9 cellular contexts compared by ENCODE assay signal in the genomic region with DNA sequence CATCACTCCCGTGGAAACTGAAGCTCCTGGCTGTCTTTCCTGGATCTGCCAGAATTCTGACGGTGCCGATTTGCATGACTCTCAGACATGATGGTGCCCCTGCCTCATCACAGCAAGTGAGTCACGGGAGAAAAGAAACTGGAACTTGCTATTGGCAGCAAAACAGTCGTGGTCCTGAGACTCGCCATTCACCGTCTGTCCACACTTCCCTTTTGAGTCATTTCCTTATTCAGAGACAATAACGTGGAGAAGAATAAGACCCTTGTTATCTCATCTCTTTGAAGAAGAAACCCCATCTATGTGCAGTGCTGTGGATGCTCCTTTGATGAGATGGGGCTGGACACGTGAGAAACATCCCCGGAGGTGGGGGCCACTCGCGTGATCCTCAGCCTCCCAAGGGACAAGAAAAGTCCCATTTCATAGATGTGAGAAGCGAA. TPM values are rescaled to one million over a fixed set of nuclear protein-coding genes. Genes with fewer than 3 reads are reported as not detected.
A peak's percentile ranks its signal among the peaks of the same experiment; 100 is the strongest.
DNase-seq lines count a peak whose midpoint lies in the region; ATAC-seq and TF ChIP-seq lines count a peak whose summit lies in the region.
"Had no signal": no experiment of that assay in that cellular context is flagged by ENCODE, and none has a peak within 500 bp of the region (broad histone marks: within the 10 kb centered on the region; RNA-seq: fewer than 3 reads in every experiment).

No MANE protein-coding gene starts in this region.

- no peak for TF ChIP-seq EP300 in gastroesophageal sphincter (IDR thresholded peaks at IDR 0.05)

- no peaks in the 10 kb centered on the region for H3K27me3 ChIP-seq in SJSA1 (replicated peaks)
- H3K27me3 ChIP-seq in gastroesophageal sphincter: no peaks in the 10 kb centered on the region

- TF ChIP-seq POLR2A in gastroesophageal sphincter (IDR thresholded peaks at IDR 0.05): no peak

- intact Hi-C loops in activated T-helper 1 cell treated with anti-CD3 and anti-CD28 coated beads, Interleukin-12 subunit alpha, Interleukin-12 subunit beta, Interleukin-2, Interleukin-4 antibody, amounts not matched to agents 30 ng/mL and 10 ng/mL and 1 ng/mL, durations not matched to agents 14 hours and 24 hours and 36 hours (cut with micrococcal nuclease): no loop called here

- TF ChIP-seq CTCF in mesothelial cell of epicardium (IDR thresholded peaks at IDR 0.05; ENCODE audit: unreplicated experiment) (no peak), gastroesophageal sphincter (IDR thresholded peaks at IDR 0.05) (no peak)

- ATAC-seq in HG03039 (IDR thresholded peaks at IDR 0.05; ENCODE audit: unreplicated experiment): peak; percentile 43
- ATAC-seq in gastroesophageal sphincter: no peak

- H3K4me1 Mint-ChIP-seq in mesothelial cell of epicardium: peaks cover 15% of the 10 kb centered on the region
- H3K4me1 Mint-ChIP-seq in activated T-helper 1 cell treated with anti-CD3 and anti-CD28 coated beads, Interleukin-12 subunit alpha, Interleukin-12 subunit beta, Interleukin-2, Interleukin-4 antibody, amounts not matched to agents 30 ng/mL and 10 ng/mL and 1 ng/mL, durations not matched to agents 14 hours and 24 hours and 36 hours (ENCODE audit: low read depth): peaks cover 8% of the 10 kb centered on the region

- H3K27me3 Mint-ChIP-seq in mesothelial cell of epicardium (ENCODE audit: low read depth): peaks cover 62% of the 10 kb centered on the region
- H3K27me3 Mint-ChIP-seq in activated T-helper 1 cell treated with anti-CD3 and anti-CD28 coated beads, Interleukin-12 subunit alpha, Interleukin-12 subunit beta, Interleukin-2, Interleukin-4 antibody, amounts not matched to agents 30 ng/mL and 10 ng/mL and 1 ng/mL, durations not matched to agents 14 hours and 24 hours and 36 hours (ENCODE audit: insufficient read depth): peaks cover 3% of the 10 kb centered on the region

- H3K9me3 ChIP-seq in SJSA1 (replicated peaks) (no peaks in the 10 kb centered on the region), gastroesophageal sphincter (no peaks in the 10 kb centered on the region)

- H3K36me3 ChIP-seq in SJSA1 (no peaks in the 10 kb centered on the region), gastroesophageal sphincter (no peaks in the 10 kb centered on the region)

- H3K4me1 ChIP-seq in SJSA1 (replicated peaks) (no peaks in the 10 kb centered on the region), gastroesophageal sphincter (no peaks in the 10 kb centered on the region)

- whole genome bisulfite sequencing in gastroesophageal sphincter (ENCODE audit: low coverage in 1 of 2), 2 donors: 59 to 68% methylated on average over 6 to 9 of the region's 13 CpGs

- peaks cover 7% of the 10 kb centered on the region for H3K9me3 Mint-ChIP-seq in mesothelial cell of epicardium
- no peaks in the 10 kb centered on the region for H3K9me3 Mint-ChIP-seq in activated T-helper 1 cell treated with anti-CD3 and anti-CD28 coated beads, Interleukin-12 subunit alpha, Interleukin-12 subunit beta, Interleukin-2, Interleukin-4 antibody, amounts not matched to agents 30 ng/mL and 10 ng/mL and 1 ng/mL, durations not matched to agents 14 hours and 24 hours and 36 hours

- peak; percentile 19 for DNase-seq in stimulated activated CD4-positive, alpha-beta T cell treated with anti-CD3 and anti-CD28 coated beads, Interleukin-15, amount 100 ng/mL, for 24 hours
- DNase-seq in stimulated activated CD4-positive, alpha-beta T cell treated with anti-CD3 and anti-CD28 coated beads, Interleukin-1b, Interleukin-23, amount 100 ng/mL, for 48 hours: no peak
- peak; percentile 51 to 57 for DNase-seq in SJSA1 (ENCODE audit: low read depth in 1 of 2, low spot score in 2 of 2)
- no peak for DNase-seq in mesothelial cell of epicardium (ENCODE audit: low spot score in 2 of 2, unreplicated experiment in 2 of 2)
- DNase-seq in activated T-helper 1 cell treated with anti-CD3 and anti-CD28 coated beads, Interleukin-12 subunit alpha, Interleukin-12 subunit beta, Interleukin-2, Interleukin-4 antibody, amounts not matched to agents 30 ng/mL and 10 ng/mL and 1 ng/mL, durations not matched to agents 14 hours and 24 hours and 36 hours (ENCODE audit: low spot score): no peak
- DNase-seq in NCI-H146 treated with DMSO at 0.1 percent for 48 hours (lab: John Stamatoyannopoulos, UW; ENCODE audit: unreplicated experiment): no peak

- peak overlapping the region; percentile 17 for H3K4me3 Mint-ChIP-seq in mesothelial cell of epicardium
- no peak overlapping the region for H3K4me3 Mint-ChIP-seq in activated T-helper 1 cell treated with anti-CD3 and anti-CD28 coated beads, Interleukin-12 subunit alpha, Interleukin-12 subunit beta, Interleukin-2, Interleukin-4 antibody, amounts not matched to agents 30 ng/mL and 10 ng/mL and 1 ng/mL, durations not matched to agents 14 hours and 24 hours and 36 hours

- peak overlapping the region; percentile 41 for H3K27ac ChIP-seq in SJSA1
- H3K27ac ChIP-seq in gastroesophageal sphincter: no peak overlapping the region

- H3K27ac Mint-ChIP-seq in mesothelial cell of epicardium: no peak overlapping the region
- H3K27ac Mint-ChIP-seq in activated T-helper 1 cell treated with anti-CD3 and anti-CD28 coated beads, Interleukin-12 subunit alpha, Interleukin-12 subunit beta, Interleukin-2, Interleukin-4 antibody, amounts not matched to agents 30 ng/mL and 10 ng/mL and 1 ng/mL, durations not matched to agents 14 hours and 24 hours and 36 hours: no peak overlapping the region

- H3K36me3 Mint-ChIP-seq in mesothelial cell of epicardium: no peaks in the 10 kb centered on the region
- no peaks in the 10 kb centered on the region for H3K36me3 Mint-ChIP-seq in activated T-helper 1 cell treated with anti-CD3 and anti-CD28 coated beads, Interleukin-12 subunit alpha, Interleukin-12 subunit beta, Interleukin-2, Interleukin-4 antibody, amounts not matched to agents 30 ng/mL and 10 ng/mL and 1 ng/mL, durations not matched to agents 14 hours and 24 hours and 36 hours (ENCODE audit: low read depth)

- H3K4me3 ChIP-seq in SJSA1 (peak overlapping the region; percentile 24), gastroesophageal sphincter (peak overlapping the region in 1 of 2 donors; percentile 5)

RNA-seq across cellular contexts. Expression of gene GPR31, which starts 4.2 kb away (rescaled TPM):
- total RNA-seq in SJSA1 (2014; rRNA removed; shearing (Covaris generic)): not detected in 2 replicates
- total RNA-seq in mesothelial cell of epicardium (not detected in 3 replicates), gastroesophageal sphincter (not detected)
- not detected in 2 replicates for total RNA-seq in activated T-helper 1 cell treated with anti-CD3 and anti-CD28 coated beads, Interleukin-12 subunit alpha, Interleukin-12 subunit beta, Interleukin-2, Interleukin-4 antibody, amounts not matched to agents 30 ng/mL and 10 ng/mL and 1 ng/mL, durations not matched to agents 14 hours and 24 hours and 36 hours
- total RNA-seq: myocyte had no signal

RNA-seq across cellular contexts. Expression of gene CCR6, which starts 30.6 kb away (rescaled TPM):
- total RNA-seq in SJSA1 (2014; rRNA removed; shearing (Covaris generic)): not detected in 2 replicates
- total RNA-seq in mesothelial cell of epicardium: not detected in 3 replicates
- total RNA-seq in activated T-helper 1 cell treated with anti-CD3 and anti-CD28 coated beads, Interleukin-12 subunit alpha, Interleukin-12 subunit beta, Interleukin-2, Interleukin-4 antibody, amounts not matched to agents 30 ng/mL and 10 ng/mL and 1 ng/mL, durations not matched to agents 14 hours and 24 hours and 36 hours: not detected in 2 replicates
- total RNA-seq in gastroesophageal sphincter: not detected
- total RNA-seq: myocyte had no signal

Comparison
In these comparisons a context has a peak if more than half of its experiments do, and no peak if none do; other contexts are left out.
1. DNase-seq: peak in stimulated activated CD4-positive, alpha-beta T cell treated with anti-CD3 and anti-CD28 coated beads, Interleukin-15, amount 100 ng/mL, for 24 hours (single experiment) and SJSA1 (2 of 2); none in stimulated activated CD4-positive, alpha-beta T cell treated with anti-CD3 and anti-CD28 coated beads, Interleukin-1b, Interleukin-23, amount 100 ng/mL, for 48 hours (single experiment), mesothelial cell of epicardium (0 of 2), activated T-helper 1 cell treated with anti-CD3 and anti-CD28 coated beads, Interleukin-12 subunit alpha, Interleukin-12 subunit beta, Interleukin-2, Interleukin-4 antibody, amounts not matched to agents 30 ng/mL and 10 ng/mL and 1 ng/mL, durations not matched to agents 14 hours and 24 hours and 36 hours (single experiment) and NCI-H146 treated with DMSO at 0.1 percent for 48 hours (single experiment).